10 cellular contexts compared by ENCODE assay signal in genomic region chr17:17062866-17063265, GRCh38. TPM values are rescaled to one million over a fixed set of nuclear protein-coding genes. Genes with fewer than 3 reads are reported as not detected.
DNase-seq lines count a peak whose midpoint lies in the region; ATAC-seq and TF ChIP-seq lines count a peak whose summit lies in the region.
"Had no signal": no experiment of that assay in that cellular context is flagged by ENCODE, and none has a peak within 500 bp of the region (broad histone marks: within the 10 kb centered on the region; RNA-seq: fewer than 3 reads in every experiment).

No MANE protein-coding gene starts in this region.

- CTCF ChIA-PET in AG04450 (lab: Charles Lee): no interaction called here
- CTCF ChIA-PET in naive thymus-derived CD4-positive, alpha-beta T cell (lab: Charles Lee): no interaction called here

- H3K27ac ChIP-seq in AG04450 (ENCODE audit: low read depth, low read length): peak overlapping the region; percentile 39
- H3K27ac ChIP-seq in naive thymus-derived CD4-positive, alpha-beta T cell (ENCODE audit: low read depth, low read length): no peak overlapping the region

- H3K4me3 ChIP-seq in AG04450 (ENCODE audit: low read depth, low read length): no peak overlapping the region
- H3K4me3 ChIP-seq in naive thymus-derived CD4-positive, alpha-beta T cell (ENCODE audit: low read length): no peak overlapping the region

- POLR2A ChIA-PET in AG04450 (lab: Yijun Ruan, JAX): no interaction called here
- POLR2A ChIA-PET in naive thymus-derived CD4-positive, alpha-beta T cell (lab: Charles Lee): no interaction called here

- TF ChIP-seq CTCF in AG04450 (IDR thresholded peaks at IDR 0.05; ENCODE audit: low read depth, low read length) (no peak), endothelial cell (IDR thresholded peaks at IDR 0.05; ENCODE audit: unreplicated experiment) (no peak)

- no peak for ATAC-seq in naive thymus-derived CD4-positive, alpha-beta T cell
- ATAC-seq in HG03280 (IDR thresholded peaks at IDR 0.05; ENCODE audit: unreplicated experiment): no peak
- ATAC-seq: activated CD8-positive, alpha-beta memory T cell treated with anti-CD3 and anti-CD28 coated beads, Interleukin-2, amount 10 ng/mL, durations not matched to agents 7 days and 5 days had no signal

- peaks cover 4% of the 10 kb centered on the region for H3K27me3 Mint-ChIP-seq in endothelial cell (ENCODE audit: unreplicated experiment)
- H3K27me3 Mint-ChIP-seq in naive thymus-derived CD4-positive, alpha-beta T cell: no peaks in the 10 kb centered on the region
- H3K27me3 Mint-ChIP-seq: activated CD8-positive, alpha-beta memory T cell treated with anti-CD3 and anti-CD28 coated beads, Interleukin-2, amount 10 ng/mL, durations not matched to agents 7 days and 5 days had no signal

- no peaks in the 10 kb centered on the region for H3K9me3 Mint-ChIP-seq in endothelial cell (ENCODE audit: unreplicated experiment)
- H3K9me3 Mint-ChIP-seq in naive thymus-derived CD4-positive, alpha-beta T cell: no peaks in the 10 kb centered on the region

- H3K9me3 ChIP-seq in AG04450 (ENCODE audit: control insufficient read depth, insufficient read depth, low read length): no peaks in the 10 kb centered on the region
- no peaks in the 10 kb centered on the region for H3K9me3 ChIP-seq in naive thymus-derived CD4-positive, alpha-beta T cell (ENCODE audit: control insufficient read depth in 2 of 3, low read length in 3 of 3)

- H3K27me3 ChIP-seq in AG04450 (ENCODE audit: control insufficient read depth, insufficient read depth, low read length): no peaks in the 10 kb centered on the region
- no peaks in the 10 kb centered on the region for H3K27me3 ChIP-seq in naive thymus-derived CD4-positive, alpha-beta T cell (ENCODE audit: control insufficient read depth in 2 of 2, insufficient read depth in 2 of 2, low read length in 2 of 2)

- H3K36me3 Mint-ChIP-seq in endothelial cell (ENCODE audit: low read depth, unreplicated experiment): peaks cover 9% of the 10 kb centered on the region
- peaks cover 0 to 15% (median 0%) of the 10 kb centered on the region in 5 donors for H3K36me3 Mint-ChIP-seq in naive thymus-derived CD4-positive, alpha-beta T cell

- DNase-seq in AG04450 (ENCODE audit: low read depth, low spot score) (no peak), MV-4-11 (lab: John Stamatoyannopoulos, UW) (peak; percentile 50), endothelial cell (ENCODE audit: low spot score) (no peak), NCI-H2107 treated with DMSO at 0.1 percent for 48 hours (lab: John Stamatoyannopoulos, UW; ENCODE audit: unreplicated experiment) (no peak)
- no peak for DNase-seq in naive thymus-derived CD4-positive, alpha-beta T cell
- DNase-seq in activated CD8-positive, alpha-beta memory T cell treated with anti-CD3 and anti-CD28 coated beads, Interleukin-2, amount 50 U/mL, for 4 hours: no peak
- no peak for DNase-seq in stimulated activated CD4-positive, alpha-beta T cell treated with anti-CD3 and anti-CD28 coated beads, Interleukin-1b, Interleukin-23, amount 100 ng/mL, for 48 hours
- DNase-seq: activated CD8-positive, alpha-beta memory T cell treated with anti-CD3 and anti-CD28 coated beads, Interleukin-2, amount 10 ng/mL, durations not matched to agents 7 days and 5 days; AML-193 had no signal

- peaks cover 24% of the 10 kb centered on the region for H3K4me1 Mint-ChIP-seq in endothelial cell (ENCODE audit: unreplicated experiment)
- peaks cover 26 to 70% (median 61%) of the 10 kb centered on the region in 7 donors for H3K4me1 Mint-ChIP-seq in naive thymus-derived CD4-positive, alpha-beta T cell

- no peak overlapping the region for H3K27ac Mint-ChIP-seq in endothelial cell (ENCODE audit: unreplicated experiment)
- peak overlapping the region in 8 of 9 donors; percentile 3 to 80 (median 54) for H3K27ac Mint-ChIP-seq in naive thymus-derived CD4-positive, alpha-beta T cell
- H3K27ac Mint-ChIP-seq: activated CD8-positive, alpha-beta memory T cell treated with anti-CD3 and anti-CD28 coated beads, Interleukin-2, amount 10 ng/mL, durations not matched to agents 7 days and 5 days had no signal

- intact Hi-C loops in naive thymus-derived CD4-positive, alpha-beta T cell (cut with micrococcal nuclease): no loop called here

- H3K4me1 ChIP-seq in naive thymus-derived CD4-positive, alpha-beta T cell (ENCODE audit: control insufficient read depth in 2 of 2, insufficient read depth in 2 of 2, low read length in 2 of 2): peaks cover 9 to 18% of the 10 kb centered on the region in 2 donors

- peak overlapping the region; percentile 19 for H3K4me3 Mint-ChIP-seq in endothelial cell (ENCODE audit: unreplicated experiment)
- H3K4me3 Mint-ChIP-seq in naive thymus-derived CD4-positive, alpha-beta T cell: peak overlapping the region in 3 of 10 donors; percentile 32 to 71 (median 48)
- H3K4me3 Mint-ChIP-seq: activated CD8-positive, alpha-beta memory T cell treated with anti-CD3 and anti-CD28 coated beads, Interleukin-2, amount 10 ng/mL, durations not matched to agents 7 days and 5 days had no signal

- peaks cover 0 to 9% (median 0%) of the 10 kb centered on the region in 3 experiments for H3K36me3 ChIP-seq in naive thymus-derived CD4-positive, alpha-beta T cell (ENCODE audit: control insufficient read depth in 2 of 3, insufficient read depth in 3 of 3, low read length in 3 of 3)

RNA-seq across cellular contexts. Expression of gene MPRIP, which starts 20.6 kb away (rescaled TPM):
- polyA plus RNA-seq in AG04450 (2011; rRNA removed): 95.0 and 122 TPM in 2 replicates
- polyA minus RNA-seq in AG04450 (2011; rRNA and poly(A)+ RNA removed): 152 and 153 TPM in 2 replicates
- total RNA-seq in endothelial cell (ENCODE audit: unreplicated experiment): 392 TPM
- 100 to 1,000 TPM; 191 to 259 (median 199) TPM for total RNA-seq in naive thymus-derived CD4-positive, alpha-beta T cell
- 10 to 100 TPM; 18.6 to 30.0 TPM for polyA plus RNA-seq in naive thymus-derived CD4-positive, alpha-beta T cell
